Comparison of ENCODE assay signal across 8 cellular contexts in the genomic region with DNA sequence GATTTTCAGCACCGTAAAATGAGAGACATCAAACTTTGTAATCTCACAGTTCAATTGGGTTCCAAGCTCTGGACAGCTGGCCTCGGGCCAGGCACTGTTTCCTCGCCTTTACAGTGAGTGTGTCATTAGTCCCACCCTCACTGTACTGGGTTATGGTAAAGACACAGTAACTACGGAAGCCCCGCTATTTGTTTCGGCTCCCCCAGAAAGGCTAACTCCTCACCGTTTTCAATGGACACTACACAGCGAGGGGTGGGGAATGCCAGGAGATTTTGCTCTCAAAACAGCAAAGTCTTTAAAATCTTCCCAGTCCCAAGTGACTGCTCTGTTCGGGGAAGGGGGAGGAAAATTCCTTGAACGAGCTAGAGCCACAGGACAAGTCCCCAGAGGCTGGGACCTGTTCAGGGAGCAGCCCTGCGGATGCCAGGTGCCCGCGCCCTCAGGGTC. TPM values are rescaled to one million over a fixed set of nuclear protein-coding genes. Genes with fewer than 3 reads are reported as not detected.
A peak's percentile ranks its signal among the peaks of the same experiment; 100 is the strongest.
DNase-seq lines count a peak whose midpoint lies in the region; ATAC-seq and TF ChIP-seq lines count a peak whose summit lies in the region.

No MANE protein-coding gene starts in this region.

- H3K4me3 ChIP-seq in kidney epithelial cell (ENCODE audit: low read depth, low read length), result peak overlapping the region; percentile 92

- peaks cover 9% of the 10 kb centered on the region for H3K4me1 Mint-ChIP-seq in activated CD8-positive, alpha-beta memory T cell treated with anti-CD3 and anti-CD28 coated beads, Interleukin-2, amount 10 ng/mL, durations not matched to agents 7 days and 5 days

- peaks cover 6% of the 10 kb centered on the region for H3K9me3 Mint-ChIP-seq in activated CD8-positive, alpha-beta memory T cell treated with anti-CD3 and anti-CD28 coated beads, Interleukin-2, amount 10 ng/mL, durations not matched to agents 7 days and 5 days (ENCODE audit: low read depth)

- ATAC-seq in activated CD8-positive, alpha-beta memory T cell treated with anti-CD3 and anti-CD28 coated beads, Interleukin-2, amount 10 ng/mL, durations not matched to agents 7 days and 5 days, result no peak

- no peak for TF ChIP-seq CTCF in kidney epithelial cell (IDR thresholded peaks at IDR 0.05; ENCODE audit: insufficient read depth, low read length, poor library complexity, severe bottlenecking)

- peaks cover 4% of the 10 kb centered on the region for H3K36me3 Mint-ChIP-seq in activated CD8-positive, alpha-beta memory T cell treated with anti-CD3 and anti-CD28 coated beads, Interleukin-2, amount 10 ng/mL, durations not matched to agents 7 days and 5 days

- peak overlapping the region; percentile 40 for H3K4me3 Mint-ChIP-seq in activated CD8-positive, alpha-beta memory T cell treated with anti-CD3 and anti-CD28 coated beads, Interleukin-2, amount 10 ng/mL, durations not matched to agents 7 days and 5 days

- peaks cover 12% of the 10 kb centered on the region for H3K27me3 Mint-ChIP-seq in activated CD8-positive, alpha-beta memory T cell treated with anti-CD3 and anti-CD28 coated beads, Interleukin-2, amount 10 ng/mL, durations not matched to agents 7 days and 5 days

- no peak overlapping the region for H3K27ac Mint-ChIP-seq in activated CD8-positive, alpha-beta memory T cell treated with anti-CD3 and anti-CD28 coated beads, Interleukin-2, amount 10 ng/mL, durations not matched to agents 7 days and 5 days

- H3K36me3 ChIP-seq in kidney epithelial cell (ENCODE audit: control insufficient read depth, insufficient read depth, low read length), result no peaks in the 10 kb centered on the region

- no peaks in the 10 kb centered on the region for H3K27me3 ChIP-seq in kidney epithelial cell (ENCODE audit: control insufficient read depth, insufficient read depth, low read length)

- DNase-seq in activated CD8-positive, alpha-beta memory T cell treated with anti-CD3 and anti-CD28 coated beads, Interleukin-2, amount 10 ng/mL, durations not matched to agents 7 days and 5 days, result no peak
- no peak for DNase-seq in activated CD8-positive, alpha-beta memory T cell treated with anti-CD3 and anti-CD28 coated beads, Interleukin-2, amount 50 U/mL, for 48 hours
- DNase-seq in astrocyte of the hippocampus (ENCODE audit: low read depth, low spot score), result peak; percentile 71
- no peak for DNase-seq in kidney epithelial cell (ENCODE audit: low read depth)
- peak in 16 of 49 donors; percentile 12 to 62 (median 32) for DNase-seq in substantia nigra (lab: John Stamatoyannopoulos, UW)
- no peak for DNase-seq in NCI-H2171 treated with DMSO at 0.1 percent for 48 hours (lab: John Stamatoyannopoulos, UW)
- no peak for DNase-seq in AG08396 (ENCODE audit: low spot score)
- DNase-seq in stimulated activated CD4-positive, alpha-beta T cell treated with anti-CD3 and anti-CD28 coated beads, Interleukin-1b, Interleukin-23, amount 100 ng/mL, for 48 hours, result no peak

- CTCF ChIA-PET in activated CD8-positive, alpha-beta memory T cell treated with anti-CD3 and anti-CD28 coated beads, Interleukin-2, amount 10 ng/mL, durations not matched to agents 7 days and 5 days (lab: Charles Lee), result interaction anchor here (1.4 to 4.3 kb wide), 4 partner anchors 9 to 200 kb away, joined by 3 to 87 read pairs (median 38); no protein-coding TSS in a partner anchor

- peak overlapping the region; percentile 80 for H3K27ac ChIP-seq in substantia nigra (ENCODE audit: low read depth, low read length, poor library complexity, severe bottlenecking)

RNA-seq across cellular contexts. Expression of a gene that starts 0.8 kb away (rescaled TPM):
- 1 to 10 TPM; 8.2 to 9.0 TPM for total RNA-seq in activated CD8-positive, alpha-beta memory T cell treated with anti-CD3 and anti-CD28 coated beads, Interleukin-2, amount 10 ng/mL, durations not matched to agents 7 days and 5 days
- 60.0 and 73.7 TPM in 2 replicates for total RNA-seq in kidney epithelial cell

RNA-seq across cellular contexts. Expression of a gene that starts 57.4 kb away (rescaled TPM):
- total RNA-seq in activated CD8-positive, alpha-beta memory T cell treated with anti-CD3 and anti-CD28 coated beads, Interleukin-2, amount 10 ng/mL, durations not matched to agents 7 days and 5 days, result 10 to 100 TPM; 13.2 to 13.5 TPM
- 24.4 and 26.3 TPM in 2 replicates for total RNA-seq in kidney epithelial cell
